Comparison of ENCODE assay signal across 8 cellular contexts in genomic region chr5:61330879-61331406, GRCh38. TPM values are rescaled to one million over a fixed set of nuclear protein-coding genes. Genes with fewer than 3 reads are reported as not detected.
DNase-seq lines count a peak whose midpoint lies in the region; ATAC-seq and TF ChIP-seq lines count a peak whose summit lies in the region.

No MANE protein-coding gene starts in this region.

- H3K4me1 ChIP-seq in ovary (ENCODE audit: insufficient read depth): peaks cover 4% of the 10 kb centered on the region
- H3K4me1 ChIP-seq in vagina: peaks cover 36% of the 10 kb centered on the region

- H3K9me3 ChIP-seq in SK-N-MC (ENCODE audit: low read depth, low read length) (no peaks in the 10 kb centered on the region), ovary (no peaks in the 10 kb centered on the region), vagina (no peaks in the 10 kb centered on the region)

- ATAC-seq in GM21390 (IDR thresholded peaks at IDR 0.05; ENCODE audit: unreplicated experiment) (peak; percentile 28), Right ventricle myocardium superior (ENCODE audit: poor library complexity) (peak; percentile 71)

- intact Hi-C loops in Right ventricle myocardium superior (cut with DNase I): loop anchor here (5.0 kb wide), 3 partner anchors 76 to 296 kb away; partner anchors contain the start of gene SMIM15
- intact Hi-C loops in ovary (cut with DNase I): loop anchor here in 3 of 4 donors (5.0 to 10.0 kb wide), 5 partner anchors 74 to 324 kb away; partner anchors contain the start of gene SMIM15 (in 1 of the 3)
- intact Hi-C loops in vagina (cut with DNase I): loop anchor here (5.0 to 10.0 kb wide), 2 partner anchors 76 to 166 kb away; partner anchors contain the start of gene SMIM15

- DNase-seq in DMS 273 treated with DMSO at 0.1 percent for 48 hours (lab: John Stamatoyannopoulos, UW) (peak; percentile 42), HUDEP-2 (lab: John Stamatoyannopoulos, UW; ENCODE audit: unreplicated experiment in 76 of 76) (peak in 55 of 76 experiments; percentile 2 to 55 (median 31)), SK-N-MC (ENCODE audit: low read depth, low spot score) (no peak), Right ventricle myocardium superior (peak; percentile 88), ovary (peak; percentile 68 to 85 (median 77)), vagina (ENCODE audit: extremely low spot score in 2 of 2) (no peak)
- DNase-seq in activated naive CD8-positive, alpha-beta T cell treated with anti-CD3 and anti-CD28 coated beads, Interleukin-2, amount 50 U/mL, for 16 hours (ENCODE audit: low read depth, low spot score): peak; percentile 35

- H3K36me3 ChIP-seq in SK-N-MC (ENCODE audit: insufficient read depth, low read length) (peaks cover 25% of the 10 kb centered on the region), ovary (no peaks in the 10 kb centered on the region), vagina (no peaks in the 10 kb centered on the region)

- peak overlapping the region; percentile 83 for H3K9ac ChIP-seq in SK-N-MC (ENCODE audit: insufficient read length)

- H3K27ac ChIP-seq in SK-N-MC: peak overlapping the region; percentile 25; the same call in 1 of the 2 replicates
- peak overlapping the region; percentile 93 to 98 for H3K27ac ChIP-seq in ovary
- H3K27ac ChIP-seq in vagina: peak overlapping the region; percentile 94

- H3K4me3 ChIP-seq in SK-N-MC (peak overlapping the region; percentile 98), ovary (peak overlapping the region; percentile 63), vagina (peak overlapping the region; percentile 79 to 98)

- TF ChIP-seq CTCF in ovary (IDR thresholded peaks at IDR 0.05) (peak; percentile 34 to 62 (median 49)), vagina (IDR thresholded peaks at IDR 0.05) (peak in 1 of 3 experiments; percentile 14)

- H3K27me3 ChIP-seq in ovary (no peaks in the 10 kb centered on the region), vagina (no peaks in the 10 kb centered on the region)

- no peak for TF ChIP-seq POLR2A in ovary (IDR thresholded peaks at IDR 0.05)
- no peak for TF ChIP-seq POLR2A in vagina (IDR thresholded peaks at IDR 0.05)

- no peak for TF ChIP-seq EP300 in ovary (IDR thresholded peaks at IDR 0.05)

- WGBS in ovary, 3 donors: 0 to 1% (median 0%) methylated on average over 52 to 78 of the region's 78 CpGs

RNA-seq across cellular contexts. Expression of gene ZSWIM6, which starts 1.1 kb away (rescaled TPM):
- total RNA-seq in Right ventricle myocardium superior (6.6 TPM), ovary (10 to 100 TPM in 5 of 7 donors, 1 to 10 TPM in 2; 8.7 to 15.3 (median 13.4) TPM), vagina (16.7 TPM)
- polyA plus RNA-seq in ovary: 10 to 100 TPM in 1 of 2 donors, 1 to 10 TPM in 1; 4.1 to 10.6 TPM

Comparison
In these comparisons a context has a peak if more than half of its experiments do, and no peak if none do; other contexts are left out.
1. DNase-seq: peak in DMS 273 treated with DMSO at 0.1 percent for 48 hours (single experiment), HUDEP-2 (55 of 76), activated naive CD8-positive, alpha-beta T cell treated with anti-CD3 and anti-CD28 coated beads, Interleukin-2, amount 50 U/mL, for 16 hours (single experiment), Right ventricle myocardium superior (single experiment) and ovary (5 of 5); none in SK-N-MC (single experiment) and vagina (0 of 2).
2. H3K27ac ChIP-seq: peak in every context shown above with its lines; median percentile 96 in ovary; 94 in vagina; 25 in SK-N-MC.
3. Peak in every context shown above with its lines, with median percentiles within 50 percentile points of each other: H3K4me3 ChIP-seq.